Comparison of ENCODE assay signal across 14 cellular contexts in genomic region chr4:68656445-68656973, GRCh38. TPM values are rescaled to one million over a fixed set of nuclear protein-coding genes. Genes with fewer than 3 reads are reported as not detected.
DNase-seq lines count a peak whose midpoint lies in the region; ATAC-seq, FAIRE-seq and TF ChIP-seq lines count a peak whose summit lies in the region.
"Not testable (repeated sequence)": the region's sequence is repeated elsewhere in the genome, so short reads cannot be mapped to it uniquely, and the experiment has no call there.
"Had no signal": no experiment of that assay in that cellular context is flagged by ENCODE, and none has a peak within 500 bp of the region (broad histone marks: within the 10 kb centered on the region; RNA-seq: fewer than 3 reads in every experiment).

No MANE protein-coding gene starts in this region.

- in situ Hi-C loops in mammary epithelial cell (cut with MboI; ENCODE audit: low sequenced_read_pairs in 2 of 2), result loop anchor here in 1 of 2 donors (25.0 kb wide), 1 partner anchor 169 kb away; no protein-coding TSS in a partner anchor

- not testable (repeated sequence) for H4K8ac ChIP-seq in mesenchymal stem cell (ENCODE audit: low read length)

- H2BK15ac ChIP-seq in mesenchymal stem cell (ENCODE audit: low read depth, poor library complexity, severe bottlenecking), result not testable (repeated sequence)

- 5% methylated on average over 2 of the region's 2 CpGs for WGBS in A549 (ENCODE audit: missing lambda C conversion rate)
- WGBS in mammary epithelial cell (ENCODE audit: low coverage, missing lambda C conversion rate), result 56% methylated on average over 2 of the region's 2 CpGs
- WGBS in mesenchymal stem cell, result 77% methylated on average over 2 of the region's 2 CpGs

- not testable (repeated sequence) for H3K14ac ChIP-seq in mesenchymal stem cell (ENCODE audit: low read length in 2 of 2)

- intact Hi-C loops in mammary epithelial cell (cut with micrococcal nuclease), result not testable (repeated sequence)

- ATAC-seq in A549 (peak; percentile 56 to 73; a peak in 4 of 6 replicates), GM18907 (IDR thresholded peaks at IDR 0.05; ENCODE audit: unreplicated experiment) (peak; percentile 66), GM21423 (IDR thresholded peaks at IDR 0.05; ENCODE audit: unreplicated experiment) (peak; percentile 45), HG02763 (IDR thresholded peaks at IDR 0.05; ENCODE audit: unreplicated experiment) (peak; percentile 50), HG03135 (IDR thresholded peaks at IDR 0.05; ENCODE audit: unreplicated experiment) (peak; percentile 52)

- TF ChIP-seq POLR2A in A549 (IDR thresholded peaks at IDR 0.05; ENCODE audit: low read length), result not testable (repeated sequence)

- H2BK120ac ChIP-seq in mesenchymal stem cell (ENCODE audit: low read depth, low read length), result not testable (repeated sequence)

- H3K79me2 ChIP-seq in mammary epithelial cell (ENCODE audit: insufficient read depth, low read length), result not testable (repeated sequence)

- not testable (repeated sequence) for H2BK12ac ChIP-seq in mesenchymal stem cell (ENCODE audit: low read length in 2 of 2)

- CTCF ChIA-PET in A549 (lab: Yijun Ruan, JAX); mammary epithelial cell (lab: Charles Lee; ENCODE audit: low non-redundant PET): not testable (repeated sequence)

- not testable (repeated sequence) for TF ChIP-seq CTCF in A549 (IDR thresholded peaks at IDR 0.05); mammary epithelial cell (conservative IDR thresholded peaks at IDR 0.05 in 1 of 2, IDR thresholded peaks at IDR 0.05 in 1 of 2; ENCODE audit: extremely low read depth in 1 of 2, insufficient read depth in 1 of 2, low read depth in 1 of 2, low read length in 2 of 2)

- not testable (repeated sequence) for H2BK5ac ChIP-seq in mesenchymal stem cell (ENCODE audit: low read depth, low read length, poor library complexity, severe bottlenecking)

- H3K4me1 ChIP-seq in A549 (peaks cover 38% of the 10 kb centered on the region), HUES48 (ENCODE audit: control insufficient read depth, insufficient read depth, low read length) (peaks cover 11% of the 10 kb centered on the region), mammary epithelial cell (ENCODE audit: insufficient read depth, low read length) (peaks cover 19% of the 10 kb centered on the region)
- not testable (repeated sequence) for H3K4me1 ChIP-seq in mesenchymal stem cell (ENCODE audit: control insufficient read depth, insufficient read depth, low read depth, low read length)

- H3K27me3 ChIP-seq in HUES48 (ENCODE audit: control insufficient read depth, insufficient read depth, low read length); mammary epithelial cell (ENCODE audit: insufficient read depth, low read length); mesenchymal stem cell (ENCODE audit: control insufficient read depth in 1 of 2, insufficient read depth in 1 of 2, low read length in 2 of 2): not testable (repeated sequence)

- H4K91ac ChIP-seq in mesenchymal stem cell (ENCODE audit: low read length), result not testable (repeated sequence)

- peak overlapping the region; percentile 68 for H2AFZ ChIP-seq in mammary epithelial cell (ENCODE audit: low read depth, low read length)
- H2AFZ ChIP-seq in mesenchymal stem cell (ENCODE audit: low read depth, low read length), result not testable (repeated sequence)

- POLR2A ChIA-PET in A549 (lab: Yijun Ruan, JAX), result not testable (repeated sequence)

- H3K9ac ChIP-seq in HUES48 (ENCODE audit: low read depth, low read length); mammary epithelial cell (ENCODE audit: insufficient read depth, low read length); mesenchymal stem cell (ENCODE audit: low read length): not testable (repeated sequence)

- not testable (repeated sequence) for H4K20me1 ChIP-seq in mammary epithelial cell (ENCODE audit: insufficient read depth, low read length)

- H3K4ac ChIP-seq in mesenchymal stem cell (ENCODE audit: low read depth in 1 of 2, low read length in 2 of 2), result not testable (repeated sequence)

- not testable (repeated sequence) for TF ChIP-seq EP300 in A549 (IDR thresholded peaks at IDR 0.05)

- BruUV-seq in mammary epithelial cell (replicated peaks; lab: Mats Ljungman, UMichigan), result not testable (repeated sequence)

- dilution Hi-C loops in mammary epithelial cell (cut with HindIII; ENCODE audit: low sequenced_read_pairs), result not testable (repeated sequence)

- not testable (repeated sequence) for TF ChIP-seq RAD21 in A549 (conservative IDR thresholded peaks at IDR 0.05 in 1 of 2, IDR thresholded peaks at IDR 0.05 in 1 of 2)

- peak; percentile 13 for FAIRE-seq in A549 (lab: Jason Lieb, UNC)

- not testable (repeated sequence) for H3K23ac ChIP-seq in mesenchymal stem cell (ENCODE audit: low read length in 2 of 2)

- not testable (repeated sequence) for H3K18ac ChIP-seq in mesenchymal stem cell (ENCODE audit: low read depth in 1 of 2, low read length in 2 of 2)

- DNase-seq in A549 (ENCODE audit: low read depth in 1 of 2, low spot score in 1 of 2), result peak in 1 of 2 experiments; percentile 50
- DNase-seq in mammary epithelial cell, mesenchymal stem cell: not testable (repeated sequence)

- not testable (repeated sequence) for H2AK5ac ChIP-seq in mesenchymal stem cell (ENCODE audit: low read length, severe bottlenecking)

- H3K79me1 ChIP-seq in mesenchymal stem cell (replicated peaks; ENCODE audit: low read length, poor library complexity, severe bottlenecking), result not testable (repeated sequence)

- peak overlapping the region; percentile 67 to 79 for H3K27ac ChIP-seq in A549
- H3K27ac ChIP-seq in HUES48 (ENCODE audit: low read depth, low read length), result peak overlapping the region; percentile 43
- H3K27ac ChIP-seq in mammary epithelial cell (ENCODE audit: insufficient read depth, low read depth, low read length), result not testable (repeated sequence)
- peak overlapping the region; percentile 87 for H3K27ac ChIP-seq in mesenchymal stem cell (ENCODE audit: low read length, poor library complexity, severe bottlenecking)

- not testable (repeated sequence) for H3K4me3 ChIP-seq in A549; HUES48 (ENCODE audit: low read depth, low read length); mammary epithelial cell (replicated peaks in 1 of 3; ENCODE audit: insufficient read depth in 1 of 3, low read depth in 2 of 3, low read length in 3 of 3); mesenchymal stem cell (ENCODE audit: insufficient read depth in 1 of 2, low read depth in 1 of 2, low read length in 2 of 2)

- peak overlapping the region; percentile 65 for H3K4me2 ChIP-seq in A549
- not testable (repeated sequence) for H3K4me2 ChIP-seq in mammary epithelial cell (ENCODE audit: insufficient read depth, low read depth, low read length); mesenchymal stem cell (ENCODE audit: low read length, poor library complexity, severe bottlenecking)

- H3K36me3 ChIP-seq in HUES48 (ENCODE audit: control insufficient read depth, insufficient read depth, low read length); mammary epithelial cell (ENCODE audit: insufficient read depth, low read length); mesenchymal stem cell (ENCODE audit: control insufficient read depth in 1 of 2, insufficient read depth in 2 of 2, low read depth in 1 of 2, low read length in 2 of 2): not testable (repeated sequence)

- not testable (repeated sequence) for H3K9me3 ChIP-seq in A549; HUES48 (ENCODE audit: control insufficient read depth, insufficient read depth, low read length); mammary epithelial cell (replicated peaks; ENCODE audit: insufficient read depth, low read length); mesenchymal stem cell (ENCODE audit: control insufficient read depth, low read length)

RNA-seq across cellular contexts. Expression of gene UGT2B15, which starts 13.9 kb away (rescaled TPM):
- 0.80 and 1.0 TPM in 2 replicates for polyA plus RNA-seq in A549 (2011; rRNA removed)
- polyA plus RNA-seq in A549 (2012; cell fraction: cytosol; rRNA removed), result 0.03 TPM in 2 replicates
- polyA plus RNA-seq in A549 (2012; cell fraction: nucleus; rRNA removed), result 0.04 TPM in 1 of 2 replicates, not detected in the other
- 0.07 to 0.09 TPM (median 0.08 TPM) in 3 replicates for polyA plus RNA-seq in A549 (2017; fragmentation: RNase III; extraction: RNeasy Plus Mini Kit Qiagen cat#74134 plus additional on column Dnase treatment)
- polyA minus RNA-seq in A549 (2011; rRNA and poly(A)+ RNA removed), result 0.10 and 0.29 TPM in 2 replicates
- not detected for total RNA-seq in mammary epithelial cell
- not detected for polyA plus RNA-seq in mammary epithelial cell
- not detected for polyA minus RNA-seq in mammary epithelial cell
- not detected for polyA plus RNA-seq in mesenchymal stem cell (2013, experiment 1 of 2)
- not detected for polyA plus RNA-seq in mesenchymal stem cell (2013, experiment 2 of 2)
- total RNA-seq: A172; activated CD4-positive, alpha-beta memory T cell treated with anti-CD3 and anti-CD28 coated beads, Interleukin-2, amount 10 ng/mL, durations not matched to agents 7 days and 5 days; activated T-helper 1 cell treated with anti-CD3 and anti-CD28 coated beads, Interleukin-12 subunit alpha, Interleukin-12 subunit beta, Interleukin-2, Interleukin-4 antibody, amounts not matched to agents 30 ng/mL and 10 ng/mL and 1 ng/mL, durations not matched to agents 14 hours and 24 hours and 36 hours; gastroesophageal sphincter had no signal
- polyA plus RNA-seq: CD14-positive monocyte, ovary had no signal
